1 cellular context compared by ENCODE assay signal in the genomic region with DNA sequence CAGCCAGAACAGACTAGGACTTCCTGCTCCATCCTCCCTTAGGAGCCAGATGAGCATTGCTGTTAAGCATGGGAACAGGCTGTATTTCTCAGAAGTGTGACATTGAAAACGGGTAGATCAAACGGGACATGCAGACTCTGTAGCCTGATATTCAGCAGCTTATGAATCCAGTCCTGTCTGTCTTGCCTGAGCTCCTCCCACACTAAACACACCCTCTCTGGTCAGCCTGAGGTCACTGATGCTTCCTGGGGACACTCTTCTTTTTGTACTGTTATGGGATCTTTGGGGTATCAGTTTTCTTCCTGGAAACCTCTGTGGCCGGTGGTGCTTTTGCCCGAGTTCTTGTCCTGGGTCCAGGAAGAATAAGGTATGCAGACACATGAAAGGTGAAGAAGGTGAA.
TF ChIP-seq lines count a peak whose summit lies in the region.

No MANE protein-coding gene starts in this region.

TF ChIP-seq in K562, 482 proteins besides CTCF, POLR2A, EP300 and RAD21 (continued from another document):
- TF ChIP-seq, protein P1, sequence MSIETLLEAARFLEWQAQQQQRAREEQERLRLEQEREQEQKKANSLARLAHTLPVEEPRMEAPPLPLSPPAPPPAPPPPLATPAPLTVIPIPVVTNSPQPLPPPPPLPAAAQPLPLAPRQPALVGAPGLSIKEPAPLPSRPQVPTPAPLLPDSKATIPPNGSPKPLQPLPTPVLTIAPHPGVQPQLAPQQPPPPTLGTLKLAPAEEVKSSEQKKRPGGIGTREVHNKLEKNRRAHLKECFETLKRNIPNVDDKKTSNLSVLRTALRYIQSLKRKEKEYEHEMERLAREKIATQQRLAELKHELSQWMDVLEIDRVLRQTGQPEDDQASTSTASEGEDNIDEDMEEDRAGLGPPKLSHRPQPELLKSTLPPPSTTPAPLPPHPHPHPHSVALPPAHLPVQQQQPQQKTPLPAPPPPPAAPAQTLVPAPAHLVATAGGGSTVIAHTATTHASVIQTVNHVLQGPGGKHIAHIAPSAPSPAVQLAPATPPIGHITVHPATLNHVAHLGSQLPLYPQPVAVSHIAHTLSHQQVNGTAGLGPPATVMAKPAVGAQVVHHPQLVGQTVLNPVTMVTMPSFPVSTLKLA (conservative IDR thresholded peaks at IDR 0.05): no peak
- no peak for TF ChIP-seq MEF2A (IDR thresholded peaks at IDR 0.05; ENCODE audit: control insufficient read depth, low read depth, low read length)
TF ChIP-seq in K562: peak in this region for 0.
